30 cellular contexts compared by ENCODE assay signal in the genomic region with DNA sequence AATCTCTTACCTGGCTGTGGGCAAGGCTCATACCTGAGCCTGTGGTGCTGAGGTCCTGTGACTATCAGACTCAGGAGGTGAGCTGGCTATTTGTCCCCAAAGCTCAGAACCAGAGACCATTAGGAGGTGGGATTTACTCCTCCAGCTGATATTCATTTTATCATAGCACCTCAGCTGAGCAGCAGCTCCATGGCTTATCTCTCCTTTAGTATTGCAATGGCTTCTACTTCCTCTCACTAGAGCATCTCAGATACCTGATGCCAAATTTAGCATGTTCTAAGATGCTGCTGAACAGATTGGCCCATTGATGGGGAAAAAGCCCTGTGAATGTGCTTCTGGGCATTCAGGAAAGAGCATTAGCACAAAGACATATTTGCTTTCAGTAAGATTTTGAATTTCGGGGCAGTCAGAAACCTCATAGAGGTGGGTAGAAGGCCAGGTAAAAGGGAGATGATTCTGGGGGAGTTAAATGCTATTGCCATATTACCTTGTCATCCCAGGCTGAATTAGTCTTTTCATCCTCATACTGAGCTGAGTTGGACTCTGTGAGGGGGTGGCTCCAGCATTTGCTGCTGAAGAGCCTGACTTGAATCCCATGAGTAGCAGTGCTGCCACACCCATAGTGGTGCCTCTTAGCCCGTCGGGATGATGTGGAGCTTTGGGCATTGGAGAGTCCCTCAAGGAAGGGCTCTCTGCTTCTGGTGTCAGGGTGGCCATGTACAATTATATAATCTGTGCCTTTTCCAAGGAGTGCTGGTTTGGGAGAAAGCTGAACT.
"Had no signal": no experiment of that assay in that cellular context is flagged by ENCODE, and none has a peak within 500 bp of the region (broad histone marks: within the 10 kb centered on the region; RNA-seq: fewer than 3 reads in every experiment).

No MANE protein-coding gene starts in this region.

- H3K9me3 ChIP-seq: adrenal gland, ascending aorta, mucosa of descending colon, psoas muscle, right atrium auricular region, stomach, tibial artery had no signal

- H3K4me3 Mint-ChIP-seq: activated naive CD8-positive, alpha-beta T cell treated with anti-CD3 and anti-CD28 coated beads for 36 hours; dendritic cell treated with granulocyte-macrophage colony-stimulating factor and Interleukin-4, amounts not matched to agents 40 ng/mL and 50 ng/mL, for 4 days; stimulated activated naive B cell treated with anti-CD40 and anti-IgM and Interleukin-4, amounts not matched to agents 10 μg/mL and 1 μg/mL and 100 μg/mL, for 72 hours; T-helper 2 cell treated with Interferon-gamma antibody and Interleukin-4, amounts not matched to agents 5 μg/mL and 100 μg/mL, for 36 hours had no signal

- H3K36me3 ChIP-seq: adrenal gland, ascending aorta, brain microvascular endothelial cell, right atrium auricular region, stomach, tibial artery had no signal

- H3K4me3 ChIP-seq: adrenal gland, ascending aorta, mucosa of descending colon, psoas muscle, right atrium auricular region, smooth muscle cell, stomach, tibial artery had no signal

- H3K9me3 Mint-ChIP-seq: activated naive CD8-positive, alpha-beta T cell treated with anti-CD3 and anti-CD28 coated beads for 36 hours; dendritic cell treated with granulocyte-macrophage colony-stimulating factor and Interleukin-4, amounts not matched to agents 40 ng/mL and 50 ng/mL, for 4 days; natural killer cell treated with Interleukin-12 subunit alpha and Interleukin-12 subunit beta and Interleukin-15 and Interleukin-18, amount 100 ng/mL, for 72 hours had no signal

- ATAC-seq: left cardiac atrium; left ventricle myocardium superior; mucosa of descending colon; natural killer cell treated with Interleukin-12 subunit alpha and Interleukin-12 subunit beta and Interleukin-15 and Interleukin-18, amount 100 ng/mL, for 72 hours; psoas muscle; stimulated activated naive B cell treated with anti-CD40 and anti-IgM and Interleukin-4, amounts not matched to agents 10 μg/mL and 1 μg/mL and 100 μg/mL, for 72 hours had no signal

- H3K27me3 ChIP-seq: adrenal gland, ascending aorta, right atrium auricular region, tibial artery had no signal

- H3K27ac Mint-ChIP-seq: activated naive CD8-positive, alpha-beta T cell treated with anti-CD3 and anti-CD28 coated beads for 36 hours; dendritic cell treated with granulocyte-macrophage colony-stimulating factor and Interleukin-4, amounts not matched to agents 40 ng/mL and 50 ng/mL, for 4 days; natural killer cell treated with Interleukin-12 subunit alpha and Interleukin-12 subunit beta and Interleukin-15 and Interleukin-18, amount 100 ng/mL, for 72 hours; stimulated activated naive B cell treated with anti-CD40 and anti-IgM and Interleukin-4, amounts not matched to agents 10 μg/mL and 1 μg/mL and 100 μg/mL, for 72 hours; T-helper 2 cell treated with Interferon-gamma antibody and Interleukin-4, amounts not matched to agents 5 μg/mL and 100 μg/mL, for 36 hours had no signal

- H3K27ac ChIP-seq: adrenal gland, ascending aorta, brain microvascular endothelial cell, epithelial cell of prostate, parathyroid adenoma, psoas muscle, right atrium auricular region, stomach, tibial artery had no signal

- DNase-seq: activated CD4-positive, alpha-beta T cell treated with anti-CD3 and anti-CD28 coated beads for 4 hours; activated CD4-positive, alpha-beta T cell treated with anti-CD3 and anti-CD28 coated beads, Interleukin-2, amount 50 U/mL, for 4 hours; activated CD8-positive, alpha-beta memory T cell treated with anti-CD3 and anti-CD28 coated beads for 24 hours; activated effector memory CD4-positive, alpha-beta T cell treated with Interleukin-2 at 50 U/mL for 16 hours; activated naive CD4-positive, alpha-beta T cell treated with Interleukin-2 at 50 U/mL for 16 hours; activated naive CD8-positive, alpha-beta T cell treated with anti-CD3 and anti-CD28 coated beads for 36 hours; adrenal gland; brain microvascular endothelial cell; effector CD4-positive, alpha-beta T cell; hippocampal formation; left cardiac atrium; left ventricle myocardium superior; mucosa of descending colon; occipital lobe; psoas muscle; stimulated activated CD4-positive, alpha-beta T cell treated with anti-CD3 and anti-CD28 coated beads, Interleukin-1b, Interleukin-23, amount 100 ng/mL, for 48 hours; stimulated activated naive B cell treated with anti-CD40 and anti-IgM and Interleukin-4, amounts not matched to agents 10 μg/mL and 1 μg/mL and 100 μg/mL, for 72 hours; stomach; T-helper 1 cell; tibial artery had no signal

- FAIRE-seq: frontal cortex, keratinocyte had no signal
